Comparison of ENCODE assay signal across 26 cellular contexts in genomic region chr5:55123365-55123764, GRCh38. TPM values are rescaled to one million over a fixed set of nuclear protein-coding genes. Genes with fewer than 3 reads are reported as not detected.
"Had no signal": no experiment of that assay in that cellular context is flagged by ENCODE, and none has a peak within 500 bp of the region (broad histone marks: within the 10 kb centered on the region; RNA-seq: fewer than 3 reads in every experiment).

No MANE protein-coding gene starts in this region.

- H3K27ac ChIP-seq: left ventricle myocardium inferior, ovary, right atrium auricular region, right lobe of liver, tibial nerve, uterus had no signal

- H3K27ac Mint-ChIP-seq: natural killer cell treated with Interleukin-12 subunit alpha and Interleukin-12 subunit beta and Interleukin-15 and Interleukin-18, amount 100 ng/mL, for 72 hours; progenitor cell of endocrine pancreas; stimulated activated memory B cell treated with anti-CD40 and anti-IgM and Interleukin-4, amounts not matched to agents 10 μg/mL and 1 μg/mL and 100 μg/mL, for 72 hours; stimulated activated naive CD8-positive, alpha-beta T cell treated with anti-CD3 and anti-CD28 coated beads, Interleukin-15, amount 100 ng/mL, for 72 hours; type B pancreatic cell had no signal

- H3K9me3 Mint-ChIP-seq: natural killer cell treated with Interleukin-12 subunit alpha and Interleukin-12 subunit beta and Interleukin-15 and Interleukin-18, amount 100 ng/mL, for 72 hours; stimulated activated memory B cell treated with anti-CD40 and anti-IgM and Interleukin-4, amounts not matched to agents 10 μg/mL and 1 μg/mL and 100 μg/mL, for 72 hours; stimulated activated naive CD8-positive, alpha-beta T cell treated with anti-CD3 and anti-CD28 coated beads, Interleukin-15, amount 100 ng/mL, for 72 hours; type B pancreatic cell had no signal

- H3K36me3 ChIP-seq: left ventricle myocardium inferior, ovary, right atrium auricular region, right lobe of liver, tibial nerve, uterus had no signal

- H3K36me3 Mint-ChIP-seq: natural killer cell treated with Interleukin-12 subunit alpha and Interleukin-12 subunit beta and Interleukin-15 and Interleukin-18, amount 100 ng/mL, for 72 hours; stimulated activated memory B cell treated with anti-CD40 and anti-IgM and Interleukin-4, amounts not matched to agents 10 μg/mL and 1 μg/mL and 100 μg/mL, for 72 hours; type B pancreatic cell had no signal

- H3K4me2 ChIP-seq: smooth muscle cell had no signal

- H3K4me3 Mint-ChIP-seq: naive thymus-derived CD4-positive, alpha-beta T cell; natural killer cell treated with Interleukin-12 subunit alpha and Interleukin-12 subunit beta and Interleukin-15 and Interleukin-18, amount 100 ng/mL, for 72 hours; stimulated activated memory B cell treated with anti-CD40 and anti-IgM and Interleukin-4, amounts not matched to agents 10 μg/mL and 1 μg/mL and 100 μg/mL, for 72 hours; stimulated activated naive CD8-positive, alpha-beta T cell treated with anti-CD3 and anti-CD28 coated beads, Interleukin-15, amount 100 ng/mL, for 72 hours; type B pancreatic cell had no signal

- H3K4me1 Mint-ChIP-seq: stimulated activated memory B cell treated with anti-CD40 and anti-IgM and Interleukin-4, amounts not matched to agents 10 μg/mL and 1 μg/mL and 100 μg/mL, for 72 hours; stimulated activated naive CD8-positive, alpha-beta T cell treated with anti-CD3 and anti-CD28 coated beads, Interleukin-15, amount 100 ng/mL, for 72 hours had no signal

- ATAC-seq: mucosa of descending colon; naive thymus-derived CD4-positive, alpha-beta T cell; right lobe of liver; stimulated activated memory B cell treated with anti-CD40 and anti-IgM and Interleukin-4, amounts not matched to agents 10 μg/mL and 1 μg/mL and 100 μg/mL, for 72 hours; stimulated activated naive CD8-positive, alpha-beta T cell treated with anti-CD3 and anti-CD28 coated beads, Interleukin-15, amount 100 ng/mL, for 72 hours had no signal

- H3K4me3 ChIP-seq: left ventricle myocardium inferior, lung, mucosa of descending colon, ovary, right atrium auricular region, right lobe of liver, smooth muscle cell, tibial nerve, uterus had no signal

- H3K27me3 ChIP-seq: ovary, right atrium auricular region, tibial nerve, uterus had no signal

- DNase-seq: hippocampal formation; kidney glomerular epithelial cell; left ventricle myocardium inferior; midbrain; mucosa of descending colon; naive thymus-derived CD4-positive, alpha-beta T cell; ovary; right lobe of liver; stimulated activated CD4-positive, alpha-beta T cell treated with anti-CD3 and anti-CD28 coated beads, Interleukin-1b, Interleukin-23, amount 100 ng/mL, for 48 hours; stimulated activated CD4-positive, alpha-beta T cell treated with anti-CD3 and anti-CD28 coated beads, Interleukin-2, amount 100 ng/mL, for 48 hours; stimulated activated CD4-positive, alpha-beta T cell treated with anti-CD3 and anti-CD28 coated beads, Interleukin-4, amount 100 ng/mL, for 4 hours; stimulated activated CD8-positive, alpha-beta memory T cell treated with anti-CD3 and anti-CD28 coated beads, Interleukin-4, amount 100 ng/mL, for 48 hours; stimulated activated naive CD4-positive, alpha-beta T cell treated with Interleukin-2 at 50 U/mL for 16 hours; stimulated activated naive CD8-positive, alpha-beta T cell treated with anti-CD3 and anti-CD28 coated beads, Interleukin-15, amount 100 ng/mL, for 72 hours; substantia nigra; uterus had no signal

- H3K9me3 ChIP-seq: left ventricle myocardium inferior, mucosa of descending colon, ovary, right atrium auricular region, right lobe of liver, tibial nerve, uterus had no signal

- H3K27me3 Mint-ChIP-seq: natural killer cell treated with Interleukin-12 subunit alpha and Interleukin-12 subunit beta and Interleukin-15 and Interleukin-18, amount 100 ng/mL, for 72 hours; progenitor cell of endocrine pancreas; stimulated activated naive CD8-positive, alpha-beta T cell treated with anti-CD3 and anti-CD28 coated beads, Interleukin-15, amount 100 ng/mL, for 72 hours had no signal

- H3K4me1 ChIP-seq: left ventricle myocardium inferior, right atrium auricular region, right lobe of liver, tibial nerve, uterus had no signal

RNA-seq across cellular contexts. Expression of gene GZMA, which starts 20.9 kb away (rescaled TPM):
- polyA plus RNA-seq: keratinocyte, neural cell had no signal

RNA-seq across cellular contexts. Expression of gene GPX8, which starts 36.6 kb away (rescaled TPM):
- polyA plus RNA-seq: naive thymus-derived CD4-positive, alpha-beta T cell had no signal

RNA-seq across cellular contexts. Expression of gene CDC20B, which starts 49.6 kb away (rescaled TPM):
- polyA plus RNA-seq: naive thymus-derived CD4-positive, alpha-beta T cell; neural cell; ovary; smooth muscle cell had no signal
